10 cellular contexts compared by ENCODE assay signal in the genomic region with DNA sequence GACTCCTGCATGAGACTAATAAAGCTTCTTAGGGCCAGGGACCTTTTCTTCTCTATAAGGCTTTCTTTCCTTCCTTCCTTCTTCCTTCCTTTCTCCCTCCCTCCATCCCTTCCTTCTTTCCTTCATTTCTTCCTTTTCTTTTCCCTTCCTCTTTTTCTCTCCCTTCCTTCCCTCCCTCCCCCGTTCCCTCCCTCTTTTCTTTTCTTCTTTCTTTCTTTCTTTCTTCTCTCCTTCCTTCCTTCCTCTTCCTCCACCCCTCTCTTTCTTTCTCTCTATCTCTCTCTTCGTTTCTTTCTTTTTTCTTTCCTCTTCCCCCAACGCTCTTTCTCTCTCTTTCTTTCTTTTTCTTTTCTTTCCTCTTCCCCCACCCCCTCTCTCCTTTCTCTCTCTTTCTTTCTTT. TPM values are rescaled to one million over a fixed set of nuclear protein-coding genes. Genes with fewer than 3 reads are reported as not detected.
"Had no signal": no experiment of that assay in that cellular context is flagged by ENCODE, and none has a peak within 500 bp of the region (broad histone marks: within the 10 kb centered on the region; RNA-seq: fewer than 3 reads in every experiment).

No MANE protein-coding gene starts in this region.

- ATAC-seq: GM23338, HepG2 had no signal

- DNase-seq: H9, HCEC 1CT, HFFc6, KBM-7 had no signal

- H3K4me3 Mint-ChIP-seq: GM23338, H9, HFFc6 had no signal

- H2AFZ ChIP-seq: GM23338 had no signal

- H3K9me3 Mint-ChIP-seq: HFFc6 had no signal

- H3K4me3 ChIP-seq: GM23338 had no signal

- H3K27ac Mint-ChIP-seq: GM23338, HFFc6 had no signal

- H3K27ac ChIP-seq: HL-60 had no signal

- FAIRE-seq: H1, H54, HepG2 had no signal

- H3K4me2 ChIP-seq: GM23338 had no signal

RNA-seq across cellular contexts. Expression of a gene that starts 2.5 kb away (rescaled TPM):
- total RNA-seq: HepG2, HFFc6, HT1080 had no signal
- polyA plus RNA-seq: HepG2 had no signal

RNA-seq across cellular contexts. Expression of a gene that starts 41.4 kb away (rescaled TPM):
- total RNA-seq: HT1080 had no signal
